ENCODE assay signal across 8 cellular contexts in the genomic region with DNA sequence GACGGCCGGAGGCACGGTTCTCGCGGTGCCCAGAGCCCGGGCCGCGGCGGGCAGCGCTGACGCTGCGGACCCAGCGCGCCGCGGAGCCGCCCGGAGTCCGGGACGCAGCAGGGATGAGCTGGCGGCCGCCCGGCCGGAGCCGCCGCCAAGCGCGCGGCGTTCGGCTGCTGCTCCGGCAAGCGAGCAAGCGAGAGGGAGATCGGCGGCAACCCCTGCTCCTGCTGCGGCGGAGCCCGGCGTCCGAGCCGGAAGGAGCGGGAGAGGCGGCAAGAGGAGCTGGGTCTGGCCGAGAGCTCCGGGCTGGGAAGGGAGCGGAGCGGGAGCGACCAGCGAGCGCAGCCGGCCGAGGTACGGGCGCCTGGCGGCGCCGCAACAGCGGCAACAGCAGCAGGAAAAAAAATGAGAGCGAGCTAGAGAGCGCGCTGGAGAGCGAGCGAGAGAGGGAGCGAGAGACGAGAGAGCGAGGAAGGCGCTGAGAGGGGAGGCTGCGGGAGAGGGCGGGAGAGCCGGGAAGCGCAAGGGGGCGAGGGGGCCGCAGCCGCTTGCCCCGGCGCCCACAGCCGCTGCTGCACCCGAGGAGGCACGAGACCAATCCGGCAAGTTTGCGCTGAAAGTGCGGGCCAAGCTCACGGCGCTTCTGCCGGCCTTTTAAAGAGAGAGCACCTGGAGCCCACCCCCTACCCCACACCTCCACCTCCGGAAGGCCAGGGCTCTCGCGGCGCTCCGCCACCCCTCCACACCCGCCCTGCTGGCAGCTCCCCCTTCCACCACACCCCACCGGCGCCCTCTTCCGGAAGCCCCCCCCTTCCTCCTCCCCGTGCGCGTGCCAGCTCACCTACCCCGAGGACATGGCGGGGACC. TPM values are rescaled to one million over a fixed set of nuclear protein-coding genes. Genes with fewer than 3 reads are reported as not detected.
DNase-seq lines count a peak whose midpoint lies in the region; ATAC-seq and TF ChIP-seq lines count a peak whose summit lies in the region.

No MANE protein-coding gene starts in this region.

- H3K4me3 Mint-ChIP-seq in MCF 10A (ENCODE audit: unreplicated experiment), result peak overlapping the region; percentile 53

- peak; percentile 62 for ATAC-seq in PC-3

- no peaks in the 10 kb centered on the region for H3K9me3 Mint-ChIP-seq in MCF 10A (ENCODE audit: unreplicated experiment)

- H3K36me3 ChIP-seq in PC-3 (ENCODE audit: low read depth, low read length), result no peaks in the 10 kb centered on the region

- H3K27ac ChIP-seq in PC-3 (ENCODE audit: low read length), result no peak overlapping the region

- no peaks in the 10 kb centered on the region for H3F3A ChIP-seq in PC-3 (ENCODE audit: low read length, unreplicated experiment)

- H3K79me2 ChIP-seq in PC-3 (ENCODE audit: low read length), result no peaks in the 10 kb centered on the region

- no peaks in the 10 kb centered on the region for H4K20me1 ChIP-seq in PC-3 (ENCODE audit: low read length)

- H3K9me3 ChIP-seq in PC-3 (ENCODE audit: low read length), result no peaks in the 10 kb centered on the region

- H3K4me3 ChIP-seq in PC-3 (ENCODE audit: low read length), result peak overlapping the region; percentile 37; the same call in 1 of the 2 replicates

- peak overlapping the region; percentile 73 for H3K4me2 ChIP-seq in PC-3 (ENCODE audit: low read length)

- BruUV-seq in PC-3 (replicated peaks; lab: Mats Ljungman, UMichigan) (no TSS peak), MCF 10A (replicated peaks; lab: Mats Ljungman, UMichigan) (no TSS peak)

- no peak for TF ChIP-seq CTCF in PC-3 (conservative IDR thresholded peaks at IDR 0.05; ENCODE audit: low read depth, low read length)
- TF ChIP-seq CTCF in MCF 10A (IDR thresholded peaks at IDR 0.05; ENCODE audit: unreplicated experiment), result no peak

- POLR2A ChIA-PET in PC-3 (lab: Charles Lee; ENCODE audit: unreplicated experiment), result no interaction called here
- POLR2A ChIA-PET in MCF 10A (lab: Yijun Ruan, JAX), result no interaction called here

- H3K9ac ChIP-seq in PC-3 (ENCODE audit: low read length), result no peak overlapping the region

- H3K36me3 Mint-ChIP-seq in MCF 10A (ENCODE audit: insufficient read depth, unreplicated experiment), result peaks cover 5% of the 10 kb centered on the region

- peaks cover 46% of the 10 kb centered on the region for H3K27me3 Mint-ChIP-seq in MCF 10A (ENCODE audit: insufficient read depth, unreplicated experiment)

- H3K4me1 Mint-ChIP-seq in MCF 10A (ENCODE audit: insufficient read depth, unreplicated experiment), result no peaks in the 10 kb centered on the region

- peaks cover 36% of the 10 kb centered on the region for H3K27me3 ChIP-seq in PC-3 (ENCODE audit: low read length)

- peak overlapping the region; percentile 30; the same call in 1 of the 2 replicates for H2AFZ ChIP-seq in PC-3 (ENCODE audit: low read length)

- CTCF ChIA-PET in PC-3 (lab: Charles Lee), result interaction anchor here (0.6 kb wide), 1 partner anchor 611 kb away, joined by 3 read pairs; no protein-coding TSS in a partner anchor
- CTCF ChIA-PET in MCF 10A (lab: Yijun Ruan, JAX), result interaction anchor here (0.6 to 1.0 kb wide), 3 partner anchors 9 to 436 kb away, joined by 3 read pairs; no protein-coding TSS in a partner anchor

- no peaks in the 10 kb centered on the region for H3K9me2 ChIP-seq in PC-3 (replicated peaks; ENCODE audit: low read length)

- DNase-seq in NCI-H1694 treated with DMSO at 0.1 percent for 48 hours (lab: John Stamatoyannopoulos, UW), result peak; percentile 12
- DNase-seq in NCI-H1694 (lab: John Stamatoyannopoulos, UW), result no peak
- DNase-seq in PC-3, result peak; percentile 18
- DNase-seq in MCF 10A (ENCODE audit: unreplicated experiment), result peak; percentile 14
- DNase-seq in iris pigment epithelial cell (ENCODE audit: low read depth), result peak; percentile 73
- peak; percentile 19 to 26 for DNase-seq in stimulated activated CD8-positive, alpha-beta memory T cell treated with anti-CD3 and anti-CD28 coated beads, Interleukin-15, amount 100 ng/mL, for 4 hours (ENCODE audit: low read depth in 2 of 2)
- DNase-seq in cerebellar nuclear complex (lab: John Stamatoyannopoulos, UW), result no peak
- no peak for DNase-seq in activated CD4-positive, CD25-positive, alpha-beta regulatory T cell (lab: John Stamatoyannopoulos, UW)

- no peak overlapping the region for H3K27ac Mint-ChIP-seq in MCF 10A (ENCODE audit: low read depth, unreplicated experiment)

- H3K4me1 ChIP-seq in PC-3 (ENCODE audit: insufficient read depth, low read length), result no peaks in the 10 kb centered on the region

- intact Hi-C loops in PC-3 (cut with micrococcal nuclease), result no loop called here
- intact Hi-C loops in MCF 10A (cut with micrococcal nuclease), result no loop called here

RNA-seq across cellular contexts. Expression of gene GRM4, which starts 0.5 kb away (rescaled TPM):
- total RNA-seq in PC-3 (2014; rRNA removed), result not detected in 2 replicates
- not detected in 2 replicates for total RNA-seq in MCF 10A (2022)

Comparison
In these comparisons a context has a peak if more than half of its experiments do, and no peak if none do; other contexts are left out.
1. DNase-seq: peak in NCI-H1694 treated with DMSO at 0.1 percent for 48 hours (single experiment), PC-3 (single experiment), MCF 10A (single experiment), iris pigment epithelial cell (single experiment) and stimulated activated CD8-positive, alpha-beta memory T cell treated with anti-CD3 and anti-CD28 coated beads, Interleukin-15, amount 100 ng/mL, for 4 hours (2 of 2); none in NCI-H1694 (single experiment), cerebellar nuclear complex (0 of 2) and activated CD4-positive, CD25-positive, alpha-beta regulatory T cell (0 of 4).